ENCODE assay signal across 8 cellular contexts in the genomic region with DNA sequence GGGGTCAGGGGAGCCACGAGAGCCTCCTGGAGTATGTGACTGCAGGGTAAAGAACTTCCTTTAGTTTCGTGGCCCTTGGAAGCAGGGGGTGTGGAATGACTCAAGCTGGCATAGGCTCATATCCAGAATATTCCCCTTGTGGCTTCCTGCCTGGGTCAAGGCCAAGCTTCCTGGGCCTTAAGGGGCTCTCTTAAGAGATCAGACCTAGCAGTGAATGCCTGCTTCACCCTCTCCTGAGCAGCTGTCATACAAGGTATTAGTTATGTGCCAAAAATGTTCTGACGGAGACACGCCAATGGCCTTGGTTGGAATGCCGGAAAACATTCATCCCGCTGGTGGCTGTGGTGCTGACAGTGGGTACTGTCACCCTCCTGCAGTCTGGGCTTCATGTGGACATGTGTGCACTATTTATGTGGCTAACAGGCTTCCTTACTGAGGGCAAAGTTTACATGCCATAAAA.
DNase-seq lines count a peak whose midpoint lies in the region; ATAC-seq and TF ChIP-seq lines count a peak whose summit lies in the region.

No MANE protein-coding gene starts in this region.

- no peak overlapping the region for H3K4me2 ChIP-seq in fibroblast of lung (ENCODE audit: extremely low read depth, insufficient read depth, low read length)

- no peak for ATAC-seq in HG02884 (IDR thresholded peaks at IDR 0.05; ENCODE audit: unreplicated experiment)

- H3K27ac ChIP-seq in fibroblast of lung (ENCODE audit: insufficient read depth, low read length) (no peak overlapping the region), sigmoid colon (peak overlapping the region; percentile 69 to 95 (median 92))
- H3K27ac ChIP-seq in effector memory CD4-positive, alpha-beta T cell (ENCODE audit: insufficient read depth, low read length, poor library complexity, severe bottlenecking): no peak overlapping the region

- intact Hi-C loops in sigmoid colon (cut with DNase I): loop anchor here (5.0 kb wide), 1 partner anchor 90 kb away; no protein-coding TSS in a partner anchor

- no peak overlapping the region for H2AFZ ChIP-seq in fibroblast of lung (ENCODE audit: low read length)

- DNase-seq in DMS79 (lab: John Stamatoyannopoulos, UW) (peak; percentile 48), RKO (ENCODE audit: low spot score) (peak; percentile 15), fibroblast of lung (ENCODE audit: low read depth in 2 of 2) (peak; percentile 43 to 79), sigmoid colon (peak; percentile 48), foreskin melanocyte (no peak), medulla oblongata (ENCODE audit: extremely low spot score) (no peak)
- DNase-seq in effector memory CD4-positive, alpha-beta T cell: no peak

- no peak for TF ChIP-seq EP300 in sigmoid colon (IDR thresholded peaks at IDR 0.05)

- no peaks in the 10 kb centered on the region for H3K27me3 ChIP-seq in fibroblast of lung (ENCODE audit: control insufficient read depth, insufficient read depth, low read length)
- H3K27me3 ChIP-seq in sigmoid colon: no peaks in the 10 kb centered on the region
- no peaks in the 10 kb centered on the region for H3K27me3 ChIP-seq in effector memory CD4-positive, alpha-beta T cell (replicated peaks; ENCODE audit: control insufficient read depth, insufficient read depth, low read length, poor library complexity, severe bottlenecking)

- no peaks in the 10 kb centered on the region for H3K79me2 ChIP-seq in fibroblast of lung (ENCODE audit: control insufficient read depth, insufficient read depth, low read length)

- no peak overlapping the region for H3K9ac ChIP-seq in fibroblast of lung (ENCODE audit: insufficient read depth, low read length)

- TF ChIP-seq POLR2A in sigmoid colon (IDR thresholded peaks at IDR 0.05): no peak

- 73 to 80% methylated on average over 6 of the region's 6 CpGs for WGBS in sigmoid colon, 2 donors

- H4K20me1 ChIP-seq in fibroblast of lung (ENCODE audit: control insufficient read depth, extremely low read depth, insufficient read depth, low read length): no peaks in the 10 kb centered on the region

- H3K4me3 ChIP-seq in fibroblast of lung (replicated peaks in 1 of 4; ENCODE audit: control extremely low read depth in 1 of 4, insufficient read depth in 1 of 4, low read depth in 3 of 4, low read length in 4 of 4) (no peak overlapping the region), sigmoid colon (no peak overlapping the region)
- H3K4me3 ChIP-seq in effector memory CD4-positive, alpha-beta T cell (ENCODE audit: insufficient read depth, low read depth, low read length, poor library complexity, severe bottlenecking): no peak overlapping the region

- H3K36me3 ChIP-seq in fibroblast of lung (ENCODE audit: control insufficient read depth, insufficient read depth, low read length) (no peaks in the 10 kb centered on the region), sigmoid colon (no peaks in the 10 kb centered on the region)
- H3K36me3 ChIP-seq in effector memory CD4-positive, alpha-beta T cell (ENCODE audit: control insufficient read depth, insufficient read depth, low read length): no peaks in the 10 kb centered on the region

- TF ChIP-seq CTCF in fibroblast of lung (conservative IDR thresholded peaks at IDR 0.05 in 1 of 2, IDR thresholded peaks at IDR 0.05 in 1 of 2; ENCODE audit: low read depth in 1 of 2, low read length in 2 of 2) (no peak), sigmoid colon (IDR thresholded peaks at IDR 0.05) (no peak)

- H3K4me1 ChIP-seq in fibroblast of lung (ENCODE audit: control insufficient read depth, extremely low read depth, insufficient read depth, low read length): peaks cover 40% of the 10 kb centered on the region
- H3K4me1 ChIP-seq in sigmoid colon: peaks cover 0 to 91% (median 85%) of the 10 kb centered on the region in 4 donors
- no peaks in the 10 kb centered on the region for H3K4me1 ChIP-seq in effector memory CD4-positive, alpha-beta T cell (ENCODE audit: control insufficient read depth, insufficient read depth, low read length, poor library complexity, severe bottlenecking)

- H3K9me3 ChIP-seq in fibroblast of lung (ENCODE audit: control insufficient read depth, insufficient read depth, low read depth, low read length) (no peaks in the 10 kb centered on the region), sigmoid colon (no peaks in the 10 kb centered on the region)
- H3K9me3 ChIP-seq in effector memory CD4-positive, alpha-beta T cell (ENCODE audit: control insufficient read depth, low read length): no peaks in the 10 kb centered on the region

Comparison
In these comparisons a context has a peak if more than half of its experiments do, and no peak if none do; other contexts are left out.
1. DNase-seq: peak in DMS79 (single experiment), RKO (single experiment), fibroblast of lung (2 of 2) and sigmoid colon (single experiment); none in foreskin melanocyte (single experiment), medulla oblongata (single experiment) and effector memory CD4-positive, alpha-beta T cell (0 of 3).
2. H3K27ac ChIP-seq: peak in sigmoid colon (4 of 4); none in fibroblast of lung (single experiment) and effector memory CD4-positive, alpha-beta T cell (single experiment).